13 cellular contexts compared by ENCODE assay signal in the genomic region with DNA sequence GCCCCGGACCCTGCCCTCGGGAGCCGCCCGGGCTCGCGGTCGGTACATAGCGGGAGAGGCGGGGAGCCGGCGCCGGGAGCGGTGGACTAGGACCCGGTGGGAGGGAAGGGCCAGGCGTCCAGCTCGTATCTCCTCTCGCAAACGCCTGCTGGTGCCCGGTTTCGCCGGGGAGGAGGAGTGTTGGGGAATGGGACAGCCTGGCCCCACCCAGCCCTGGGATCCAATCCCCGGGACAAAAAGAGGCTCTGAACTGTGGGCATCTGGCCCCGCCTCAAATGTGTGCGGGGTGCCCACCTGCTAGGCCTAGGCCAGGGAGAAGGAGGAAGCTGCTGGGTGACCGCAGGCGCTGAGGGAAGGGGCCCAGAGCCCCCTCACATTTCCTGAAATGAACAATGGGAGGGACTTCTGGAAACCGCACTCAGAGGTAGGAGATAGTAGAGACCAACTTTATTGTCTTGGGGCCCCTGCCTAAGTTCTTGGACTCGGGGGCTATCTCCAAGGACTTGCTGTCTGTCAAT. TPM values are rescaled to one million over a fixed set of nuclear protein-coding genes. Genes with fewer than 3 reads are reported as not detected.
DNase-seq lines count a peak whose midpoint lies in the region; ATAC-seq and TF ChIP-seq lines count a peak whose summit lies in the region.
"Had no signal": no experiment of that assay in that cellular context is flagged by ENCODE, and none has a peak within 500 bp of the region (broad histone marks: within the 10 kb centered on the region; RNA-seq: fewer than 3 reads in every experiment).

A gene with protein sequence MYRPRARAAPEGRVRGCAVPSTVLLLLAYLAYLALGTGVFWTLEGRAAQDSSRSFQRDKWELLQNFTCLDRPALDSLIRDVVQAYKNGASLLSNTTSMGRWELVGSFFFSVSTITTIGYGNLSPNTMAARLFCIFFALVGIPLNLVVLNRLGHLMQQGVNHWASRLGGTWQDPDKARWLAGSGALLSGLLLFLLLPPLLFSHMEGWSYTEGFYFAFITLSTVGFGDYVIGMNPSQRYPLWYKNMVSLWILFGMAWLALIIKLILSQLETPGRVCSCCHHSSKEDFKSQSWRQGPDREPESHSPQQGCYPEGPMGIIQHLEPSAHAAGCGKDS (minus strand): TSS at position 147 of the 518 bp plus-strand sequence. CDS start 99 bp downstream, at position 48.

- no peak within 1 kb of the TSS for H2AFZ ChIP-seq in mesenchymal stem cell (ENCODE audit: low read depth, low read length)

- H3K36me3 ChIP-seq in lower lobe of right lung (no peaks in the 10 kb centered on the region), thymus (ENCODE audit: control insufficient read depth, insufficient read depth) (no peaks in the 10 kb centered on the region), mesenchymal stem cell (ENCODE audit: control insufficient read depth in 1 of 2, insufficient read depth in 2 of 2, low read depth in 1 of 2, low read length in 2 of 2) (no peaks in the 10 kb centered on the region)

- no peak within 1 kb of the TSS for H3K14ac ChIP-seq in mesenchymal stem cell (ENCODE audit: low read length in 2 of 2)

- POLR2A ChIA-PET in WTC11 (lab: Charles Lee) = interaction anchor here (1.5 kb wide), 1 partner anchor 127 kb away, joined by 3 read pairs; no protein-coding TSS in a partner anchor

- H4K91ac ChIP-seq in mesenchymal stem cell (ENCODE audit: low read length) = no peak within 1 kb of the TSS

- no peak within 1 kb of the TSS for H3K27ac Mint-ChIP-seq in activated T-cell treated with anti-CD3 and anti-CD28 coated beads, Interleukin-2, amount 50 U/mL, for 24 hours
- H3K27ac Mint-ChIP-seq in WTC11 = no peak within 1 kb of the TSS
- H3K27ac Mint-ChIP-seq: dendritic cell treated with granulocyte-macrophage colony-stimulating factor and Interleukin-4, amounts not matched to agents 40 ng/mL and 50 ng/mL, for 4 days had no signal

- H2BK12ac ChIP-seq in mesenchymal stem cell (ENCODE audit: low read length in 2 of 2) = no peak within 1 kb of the TSS

- H2BK120ac ChIP-seq in mesenchymal stem cell (ENCODE audit: low read depth, low read length) = no peak within 1 kb of the TSS

- TF ChIP-seq CTCF in WTC11 (IDR thresholded peaks at IDR 0.05) = no peak
- TF ChIP-seq CTCF in lower lobe of right lung (IDR thresholded peaks at IDR 0.05) = no peak

- no peak within 1 kb of the TSS for H2BK5ac ChIP-seq in mesenchymal stem cell (ENCODE audit: low read depth, low read length, poor library complexity, severe bottlenecking)

- H3K79me1 ChIP-seq in mesenchymal stem cell (replicated peaks; ENCODE audit: low read length, poor library complexity, severe bottlenecking) = no peaks in the 10 kb centered on the region

- 1% methylated on average over 28 of the region's 28 CpGs for WGBS in thymus
- WGBS in mesenchymal stem cell = 17% methylated on average over 22 of the region's 28 CpGs

- intact Hi-C loops in lower lobe of right lung (cut with DNase I) = no loop called here

- H3K18ac ChIP-seq in mesenchymal stem cell (ENCODE audit: low read depth in 1 of 2, low read length in 2 of 2) = no peak within 1 kb of the TSS

- CTCF ChIA-PET in WTC11 (lab: Charles Lee) = interaction anchor here (0.9 to 3.5 kb wide), 6 partner anchors 10 to 317 kb away, joined by 3 to 37 read pairs (median 4); no protein-coding TSS in a partner anchor

- peaks cover 4% of the 10 kb centered on the region for H3K4me1 Mint-ChIP-seq in activated T-cell treated with anti-CD3 and anti-CD28 coated beads, Interleukin-2, amount 50 U/mL, for 24 hours (ENCODE audit: low read depth)
- peaks cover 2% of the 10 kb centered on the region for H3K4me1 Mint-ChIP-seq in WTC11

- no peak within 1 kb of the TSS for H2BK15ac ChIP-seq in mesenchymal stem cell (ENCODE audit: low read depth, poor library complexity, severe bottlenecking)

- H3K27me3 ChIP-seq in lower lobe of right lung (ENCODE audit: low read depth) = peaks cover 36% of the 10 kb centered on the region
- peaks cover 18% of the 10 kb centered on the region for H3K27me3 ChIP-seq in thymus (ENCODE audit: control insufficient read depth, insufficient read depth)
- peaks cover 80 to 84% of the 10 kb centered on the region in 2 experiments for H3K27me3 ChIP-seq in mesenchymal stem cell (ENCODE audit: control insufficient read depth in 1 of 2, insufficient read depth in 1 of 2, low read length in 2 of 2)

- H3K4ac ChIP-seq in mesenchymal stem cell (ENCODE audit: low read depth in 1 of 2, low read length in 2 of 2) = peak within 1 kb of the TSS in 1 of 2 experiments; percentile 6

- H3K9me3 Mint-ChIP-seq in activated T-cell treated with anti-CD3 and anti-CD28 coated beads, Interleukin-2, amount 50 U/mL, for 24 hours = no peaks in the 10 kb centered on the region
- peaks cover 7% of the 10 kb centered on the region for H3K9me3 Mint-ChIP-seq in WTC11
- H3K9me3 Mint-ChIP-seq: dendritic cell treated with granulocyte-macrophage colony-stimulating factor and Interleukin-4, amounts not matched to agents 40 ng/mL and 50 ng/mL, for 4 days had no signal

- H3K27me3 Mint-ChIP-seq in activated T-cell treated with anti-CD3 and anti-CD28 coated beads, Interleukin-2, amount 50 U/mL, for 24 hours = peaks cover 73% of the 10 kb centered on the region
- H3K27me3 Mint-ChIP-seq in WTC11 (ENCODE audit: low read depth) = peaks cover 81% of the 10 kb centered on the region

- H3K4me3 ChIP-seq in lower lobe of right lung = peak within 1 kb of the TSS; percentile 46
- H3K4me3 ChIP-seq in thymus (ENCODE audit: low read length) = peak within 1 kb of the TSS; percentile 36
- no peak within 1 kb of the TSS for H3K4me3 ChIP-seq in mesenchymal stem cell (ENCODE audit: insufficient read depth in 1 of 2, low read depth in 1 of 2, low read length in 2 of 2)

- no peak within 1 kb of the TSS for H4K8ac ChIP-seq in mesenchymal stem cell (ENCODE audit: low read length)

- DNase-seq in activated T-cell treated with anti-CD3 and anti-CD28 coated beads, Interleukin-2, amount 50 U/mL, for 24 hours = no peak
- DNase-seq in activated T-cell treated with anti-CD3 and anti-CD28 coated beads for 4 hours (no peak), WTC11 (ENCODE audit: low spot score) (no peak), lower lobe of right lung (no peak), HuH-7 (ENCODE audit: low spot score) (no peak), mesenchymal stem cell (no peak)
- DNase-seq: activated CD8-positive, alpha-beta memory T cell treated with anti-CD3 and anti-CD28 coated beads, Interleukin-2, amount 50 U/mL, for 4 hours had no signal

- H3K27ac ChIP-seq in lower lobe of right lung (peak within 1 kb of the TSS; percentile 14), thymus (ENCODE audit: low read depth) (no peak within 1 kb of the TSS), mesenchymal stem cell (ENCODE audit: low read length, poor library complexity, severe bottlenecking) (no peak within 1 kb of the TSS)
- H3K27ac ChIP-seq: C4-2B had no signal

- H3K9me3 ChIP-seq in lower lobe of right lung (no peaks in the 10 kb centered on the region), thymus (ENCODE audit: control insufficient read depth) (no peaks in the 10 kb centered on the region), mesenchymal stem cell (ENCODE audit: control insufficient read depth, low read length) (no peaks in the 10 kb centered on the region)

- H3K9ac ChIP-seq in mesenchymal stem cell (ENCODE audit: low read length) = no peak within 1 kb of the TSS

- no peak within 1 kb of the TSS for H2AK5ac ChIP-seq in mesenchymal stem cell (ENCODE audit: low read length, severe bottlenecking)

- ATAC-seq in WTC11 (peak; percentile 40), lower lobe of right lung (no peak), GM18870 (IDR thresholded peaks at IDR 0.05; ENCODE audit: unreplicated experiment) (no peak)

- no peaks in the 10 kb centered on the region for H3K36me3 Mint-ChIP-seq in activated T-cell treated with anti-CD3 and anti-CD28 coated beads, Interleukin-2, amount 50 U/mL, for 24 hours (ENCODE audit: low read depth)
- H3K36me3 Mint-ChIP-seq in WTC11 = no peaks in the 10 kb centered on the region

- no peak within 1 kb of the TSS for H3K4me2 ChIP-seq in mesenchymal stem cell (ENCODE audit: low read length, poor library complexity, severe bottlenecking)

- peak within 1 kb of the TSS in 1 of 2 experiments; percentile 74 for H3K23ac ChIP-seq in mesenchymal stem cell (ENCODE audit: low read length in 2 of 2)

- peaks cover 18% of the 10 kb centered on the region for H3K4me1 ChIP-seq in lower lobe of right lung
- H3K4me1 ChIP-seq in thymus (ENCODE audit: control insufficient read depth, insufficient read depth, low read length) = peaks cover 15% of the 10 kb centered on the region
- H3K4me1 ChIP-seq in mesenchymal stem cell (ENCODE audit: control insufficient read depth, insufficient read depth, low read depth, low read length) = peaks cover 10% of the 10 kb centered on the region

- peak within 1 kb of the TSS; percentile 19 for H3K4me3 Mint-ChIP-seq in activated T-cell treated with anti-CD3 and anti-CD28 coated beads, Interleukin-2, amount 50 U/mL, for 24 hours
- H3K4me3 Mint-ChIP-seq in WTC11 = peak within 1 kb of the TSS; percentile 70
- H3K4me3 Mint-ChIP-seq: dendritic cell treated with granulocyte-macrophage colony-stimulating factor and Interleukin-4, amounts not matched to agents 40 ng/mL and 50 ng/mL, for 4 days had no signal

TF ChIP-seq in WTC11, 78 proteins besides CTCF, POLR2A, EP300 and RAD21:
- TF ChIP-seq FOXJ3 (CRISPR knock-in tag; IDR thresholded peaks at IDR 0.05; ENCODE audit: borderline replicate concordance) (no peak), KAT7 (CRISPR knock-in tag; IDR thresholded peaks at IDR 0.05; ENCODE audit: borderline replicate concordance) (no peak), ZNF423 (CRISPR knock-in tag; IDR thresholded peaks at IDR 0.05) (no peak)

RNA-seq across cellular contexts. Expression of the gene that starts here (rescaled TPM):
- total RNA-seq in WTC11 (2021) (2.1 to 2.9 TPM (median 2.7 TPM) in 3 replicates), lower lobe of right lung (5.5 TPM)
- polyA plus RNA-seq in thymus = 0.80 TPM
- 0.03 TPM for polyA plus RNA-seq in mesenchymal stem cell (2013, experiment 1 of 2)
- 0.03 TPM for polyA plus RNA-seq in mesenchymal stem cell (2013, experiment 2 of 2)
- total RNA-seq: kidney epithelial cell, SK-MEL-5 had no signal

Comparison
In these comparisons a context has a peak if more than half of its experiments do, and no peak if none do; other contexts are left out.
1. H3K4me3 ChIP-seq: peak in lower lobe of right lung (single experiment) and thymus (single experiment); none in mesenchymal stem cell (0 of 2).